35 cellular contexts compared by ENCODE assay signal in genomic region chr2:22209545-22209944, GRCh38.
"Had no signal": no experiment of that assay in that cellular context is flagged by ENCODE, and none has a peak within 500 bp of the region (broad histone marks: within the 10 kb centered on the region; RNA-seq: fewer than 3 reads in every experiment).

No MANE protein-coding gene starts in this region.

- ATAC-seq: activated naive CD4-positive, alpha-beta T cell treated with anti-CD3 and anti-CD28 coated beads, Interleukin-2, amount 50 U/mL, for 72 hours; activated T-cell treated with anti-CD3 and anti-CD28 coated beads, Interleukin-2, amount 50 U/mL, for 4 hours had no signal

- H3K27me3 Mint-ChIP-seq: activated B cell treated with CpG ODN at 0.5 μM for 24 hours; activated CD4-positive, alpha-beta memory T cell treated with anti-CD3 and anti-CD28 coated beads for 36 hours had no signal

- H3K27ac ChIP-seq: PC-9, VCaP had no signal

- H3K4me1 Mint-ChIP-seq: activated B cell treated with CpG ODN at 0.5 μM for 24 hours, brain had no signal

- H3K36me3 Mint-ChIP-seq: activated CD4-positive, alpha-beta memory T cell treated with anti-CD3 and anti-CD28 coated beads for 36 hours; brain had no signal

- DNase-seq: activated B cell treated with CpG ODN at 0.5 μM for 24 hours; activated CD4-positive, alpha-beta memory T cell treated with anti-CD3 and anti-CD28 coated beads for 36 hours; activated CD4-positive, alpha-beta T cell treated with anti-CD3 and anti-CD28 coated beads for 4 hours; activated CD4-positive, alpha-beta T cell treated with anti-CD3 and anti-CD28 coated beads, Interleukin-2, amount 50 U/mL, for 1 hour; activated CD4-positive, CD25-positive, alpha-beta regulatory T cell treated with anti-CD3 and anti-CD28 coated beads, Interleukin-2, amount 50 U/mL, for 72 hours; activated CD8-positive, alpha-beta memory T cell treated with anti-CD3 and anti-CD28 coated beads, Interleukin-2, amount 50 U/mL, for 4 hours; activated gamma-delta T cell treated with Interleukin-2 at 50 U/mL for 16 hours; activated naive CD4-positive, alpha-beta T cell treated with anti-CD3 and anti-CD28 coated beads for 36 hours; activated T-cell treated with anti-CD3 and anti-CD28 coated beads for 4 hours; activated T-cell treated with anti-CD3 and anti-CD28 coated beads, Interleukin-2, amount 50 U/mL, for 4 hours; anterior cingulate cortex; caudate nucleus; cerebellar nuclear complex; NCI-H1092 treated with DMSO at 0.1 percent for 48 hours; NCI-H1417; NCI-H146; NCI-H187; NCI-H2029 treated with DMSO at 0.1 percent for 48 hours; NCI-H2107; NCI-H2171; NCI-H2227 treated with DMSO at 0.1 percent for 48 hours; NCI-H446; NCI-H510A treated with DMSO at 0.1 percent for 48 hours; NCI-H69; NCI-H82; PC-9; Right ventricle myocardium superior; SW 1271; T-helper 1 cell; T-helper 2 cell; T-helper 9 cell had no signal

- H3K27ac Mint-ChIP-seq: activated B cell treated with CpG ODN at 0.5 μM for 24 hours; activated naive CD4-positive, alpha-beta T cell treated with anti-CD3 and anti-CD28 coated beads for 36 hours; activated naive CD4-positive, alpha-beta T cell treated with anti-CD3 and anti-CD28 coated beads, Interleukin-2, amount 50 U/mL, for 72 hours; activated T-helper 1 cell treated with anti-CD3 and anti-CD28 coated beads, Interleukin-12 subunit alpha, Interleukin-12 subunit beta, Interleukin-2, Interleukin-4 antibody, amounts not matched to agents 30 ng/mL and 10 ng/mL and 1 ng/mL, durations not matched to agents 14 hours and 24 hours and 36 hours; brain had no signal

- H3K4me3 Mint-ChIP-seq: activated B cell treated with CpG ODN at 0.5 μM for 24 hours; activated CD4-positive, alpha-beta memory T cell treated with anti-CD3 and anti-CD28 coated beads for 36 hours; activated naive CD4-positive, alpha-beta T cell treated with anti-CD3 and anti-CD28 coated beads for 36 hours; activated T-cell treated with anti-CD3 and anti-CD28 coated beads, Interleukin-2, amount 50 U/mL, for 4 hours; activated T-helper 1 cell treated with anti-CD3 and anti-CD28 coated beads, Interleukin-12 subunit alpha, Interleukin-12 subunit beta, Interleukin-2, Interleukin-4 antibody, amounts not matched to agents 30 ng/mL and 10 ng/mL and 1 ng/mL, durations not matched to agents 14 hours and 24 hours and 36 hours; brain had no signal

- H3K4me3 ChIP-seq: PC-9 had no signal
